ENCODE assay signal across 14 cellular contexts in the genomic region with DNA sequence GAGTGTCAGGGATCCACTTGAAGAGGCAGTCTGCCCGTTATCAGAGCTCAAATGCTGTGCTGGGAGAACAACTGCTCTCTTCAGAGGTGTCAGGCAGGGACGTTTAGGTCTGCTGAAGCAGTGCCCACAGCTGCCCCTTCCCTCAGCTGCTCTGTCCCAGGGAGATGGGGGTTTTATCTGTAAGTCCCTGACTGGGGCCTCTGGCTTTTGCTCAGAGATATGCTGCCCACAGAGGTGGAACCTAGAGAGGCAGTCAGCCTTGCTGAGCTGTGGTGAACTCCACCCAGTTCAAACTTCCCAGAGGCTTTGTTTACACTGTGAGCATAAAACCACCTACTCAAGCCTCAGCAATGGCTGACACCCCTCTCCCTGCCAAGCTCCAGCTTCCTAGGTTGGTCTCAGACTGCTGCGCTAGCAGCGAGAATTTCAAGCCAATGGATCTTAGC. TPM values are rescaled to one million over a fixed set of nuclear protein-coding genes. Genes with fewer than 3 reads are reported as not detected.
DNase-seq lines count a peak whose midpoint lies in the region; ATAC-seq and TF ChIP-seq lines count a peak whose summit lies in the region.
"Had no signal": no experiment of that assay in that cellular context is flagged by ENCODE, and none has a peak within 500 bp of the region (broad histone marks: within the 10 kb centered on the region; RNA-seq: fewer than 3 reads in every experiment).

No MANE protein-coding gene starts in this region.

- TF ChIP-seq CTCF in esophagus muscularis mucosa (IDR thresholded peaks at IDR 0.05) (no peak), testis (IDR thresholded peaks at IDR 0.05) (no peak)

- TF ChIP-seq EP300 in esophagus muscularis mucosa (IDR thresholded peaks at IDR 0.05), result no peak

- intact Hi-C loops in esophagus muscularis mucosa (cut with DNase I), result no loop called here
- intact Hi-C loops in testis (cut with DNase I; ENCODE audit: low total_unique reads), result no loop called here

- DNase-seq in CMK (ENCODE audit: low read depth) (peak; percentile 45), HT-29 (ENCODE audit: low spot score) (peak; percentile 3), esophagus muscularis mucosa (ENCODE audit: extremely low spot score) (peak; percentile 47), testis (no peak), NCI-H2107 treated with DMSO at 0.1 percent for 48 hours (lab: John Stamatoyannopoulos, UW; ENCODE audit: unreplicated experiment) (no peak), RPMI8226 (no peak)
- no peak for DNase-seq in activated CD4-positive, alpha-beta T cell treated with anti-CD3 and anti-CD28 coated beads, Interleukin-2, amount 50 U/mL, for 48 hours
- DNase-seq: activated T-cell treated with anti-CD3 and anti-CD28 coated beads, Interleukin-2, amount 50 U/mL, for 1 hour; KG1; NCI-H2081 treated with DMSO at 0.1 percent for 48 hours; T-helper 9 cell; tibial artery had no signal

- H3K4me1 ChIP-seq in esophagus muscularis mucosa, result no peaks in the 10 kb centered on the region
- H3K4me1 ChIP-seq in testis, result no peaks in the 10 kb centered on the region
- H3K4me1 ChIP-seq: tibial artery had no signal

- H3K27ac ChIP-seq in esophagus muscularis mucosa (replicated peaks in 1 of 4) (no peak overlapping the region), testis (no peak overlapping the region)
- H3K27ac ChIP-seq: tibial artery had no signal

- H3K27me3 ChIP-seq in esophagus muscularis mucosa, result peaks cover 0 to 14% (median 0%) of the 10 kb centered on the region in 4 donors
- H3K27me3 ChIP-seq in testis, result no peaks in the 10 kb centered on the region

- H3K4me3 ChIP-seq in esophagus muscularis mucosa, result no peak overlapping the region
- no peak overlapping the region for H3K4me3 ChIP-seq in testis
- H3K4me3 ChIP-seq: tibial artery had no signal

- TF ChIP-seq POLR2A in esophagus muscularis mucosa (IDR thresholded peaks at IDR 0.05; ENCODE audit: low read depth), result no peak
- no peak for TF ChIP-seq POLR2A in testis (IDR thresholded peaks at IDR 0.05)

- 69% methylated on average over 4 of the region's 4 CpGs for WGBS in esophagus muscularis mucosa
- 57 to 100% methylated on average over 2 to 4 of the region's 4 CpGs for WGBS in testis, 2 donors

- no peaks in the 10 kb centered on the region for H3K36me3 ChIP-seq in esophagus muscularis mucosa
- H3K36me3 ChIP-seq in testis (ENCODE audit: low read depth, missing control alignments), result no peaks in the 10 kb centered on the region
- H3K36me3 ChIP-seq: tibial artery had no signal

- H3K9me3 ChIP-seq in esophagus muscularis mucosa (no peaks in the 10 kb centered on the region), testis (no peaks in the 10 kb centered on the region)
- H3K9me3 ChIP-seq: tibial artery had no signal

- peak; percentile 64 for ATAC-seq in GM21381 (IDR thresholded peaks at IDR 0.05; ENCODE audit: unreplicated experiment)
- ATAC-seq: Panc1 had no signal

RNA-seq across cellular contexts. Expression of a gene that starts 38.1 kb away (rescaled TPM):
- not detected in 2 replicates for total RNA-seq in HT-29 (2014; rRNA removed; shearing (Covaris generic))
- total RNA-seq in esophagus muscularis mucosa (10 to 100 TPM in 1 of 4 donors, 1 to 10 TPM in 3; 3.1 to 23.4 (median 6.0) TPM), testis (1 to 10 TPM; 1.7 to 2.4 TPM)
- polyA plus RNA-seq in testis (ENCODE audit: insufficient read depth, low read depth, low replicate concordance), result 9.2 TPM

Comparison
In these comparisons a context has a peak if more than half of its experiments do, and no peak if none do; other contexts are left out.
1. DNase-seq: peak in CMK (single experiment), HT-29 (single experiment) and esophagus muscularis mucosa (single experiment); none in activated CD4-positive, alpha-beta T cell treated with anti-CD3 and anti-CD28 coated beads, Interleukin-2, amount 50 U/mL, for 48 hours (0 of 2), testis (single experiment), NCI-H2107 treated with DMSO at 0.1 percent for 48 hours (single experiment) and RPMI8226 (single experiment).